ENCODE assay signal across 2 cellular contexts in the genomic region with DNA sequence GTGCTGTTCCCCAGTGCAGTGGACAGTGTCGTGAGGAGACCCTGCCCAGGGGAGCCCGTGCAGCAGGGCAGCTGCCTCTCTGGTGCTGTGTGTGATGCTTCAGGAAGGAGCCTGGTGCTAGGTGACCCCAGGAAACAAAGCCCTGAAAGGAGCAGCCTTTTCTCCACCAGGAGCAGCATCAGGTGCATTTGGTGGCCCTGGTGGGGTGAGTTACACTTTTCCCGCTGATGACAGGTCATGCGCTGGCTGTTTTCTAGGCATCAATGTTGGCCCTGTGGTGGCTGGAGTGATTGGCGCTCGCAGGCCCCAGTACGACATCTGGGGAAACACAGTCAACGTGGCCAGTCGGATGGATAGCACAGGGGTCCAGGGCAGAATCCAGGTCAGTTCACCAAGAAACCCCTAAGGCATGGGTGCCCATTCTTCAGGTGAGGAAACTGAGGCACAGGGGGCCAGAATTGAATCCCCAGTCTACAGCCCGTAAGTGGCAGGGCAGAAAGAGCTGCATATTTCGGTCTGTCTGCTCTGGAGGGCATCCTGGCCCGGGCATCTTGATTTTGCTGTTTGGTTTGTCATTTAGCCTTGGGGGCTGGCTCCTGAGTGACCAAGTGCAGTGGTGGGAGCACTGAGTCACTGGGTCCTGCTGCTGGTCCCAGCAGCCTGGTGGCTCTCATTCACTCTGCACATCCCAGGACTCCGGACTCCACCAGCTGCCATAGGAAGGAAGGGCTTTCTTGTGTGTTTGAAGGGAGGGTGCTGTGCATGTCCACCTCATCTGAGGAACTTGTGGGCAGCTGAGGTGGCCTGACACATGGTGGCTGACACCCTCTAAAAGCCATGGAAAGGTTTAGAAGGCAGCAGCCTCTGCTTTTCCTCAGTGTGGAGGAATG.
TF ChIP-seq lines count a peak whose summit lies in the region.

No MANE protein-coding gene starts in this region.

TF ChIP-seq in SK-N-SH, 30 proteins besides CTCF, POLR2A, EP300 and RAD21 (continued from another document):
- TF ChIP-seq, protein P1, sequence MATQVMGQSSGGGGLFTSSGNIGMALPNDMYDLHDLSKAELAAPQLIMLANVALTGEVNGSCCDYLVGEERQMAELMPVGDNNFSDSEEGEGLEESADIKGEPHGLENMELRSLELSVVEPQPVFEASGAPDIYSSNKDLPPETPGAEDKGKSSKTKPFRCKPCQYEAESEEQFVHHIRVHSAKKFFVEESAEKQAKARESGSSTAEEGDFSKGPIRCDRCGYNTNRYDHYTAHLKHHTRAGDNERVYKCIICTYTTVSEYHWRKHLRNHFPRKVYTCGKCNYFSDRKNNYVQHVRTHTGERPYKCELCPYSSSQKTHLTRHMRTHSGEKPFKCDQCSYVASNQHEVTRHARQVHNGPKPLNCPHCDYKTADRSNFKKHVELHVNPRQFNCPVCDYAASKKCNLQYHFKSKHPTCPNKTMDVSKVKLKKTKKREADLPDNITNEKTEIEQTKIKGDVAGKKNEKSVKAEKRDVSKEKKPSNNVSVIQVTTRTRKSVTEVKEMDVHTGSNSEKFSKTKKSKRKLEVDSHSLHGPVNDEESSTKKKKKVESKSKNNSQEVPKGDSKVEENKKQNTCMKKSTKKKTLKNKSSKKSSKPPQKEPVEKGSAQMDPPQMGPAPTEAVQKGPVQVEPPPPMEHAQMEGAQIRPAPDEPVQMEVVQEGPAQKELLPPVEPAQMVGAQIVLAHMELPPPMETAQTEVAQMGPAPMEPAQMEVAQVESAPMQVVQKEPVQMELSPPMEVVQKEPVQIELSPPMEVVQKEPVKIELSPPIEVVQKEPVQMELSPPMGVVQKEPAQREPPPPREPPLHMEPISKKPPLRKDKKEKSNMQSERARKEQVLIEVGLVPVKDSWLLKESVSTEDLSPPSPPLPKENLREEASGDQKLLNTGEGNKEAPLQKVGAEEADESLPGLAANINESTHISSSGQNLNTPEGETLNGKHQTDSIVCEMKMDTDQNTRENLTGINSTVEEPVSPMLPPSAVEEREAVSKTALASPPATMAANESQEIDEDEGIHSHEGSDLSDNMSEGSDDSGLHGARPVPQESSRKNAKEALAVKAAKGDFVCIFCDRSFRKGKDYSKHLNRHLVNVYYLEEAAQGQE (IDR thresholded peaks at IDR 0.05; ENCODE audit: low read depth, low read length), result no peak
- TF ChIP-seq RXRA (IDR thresholded peaks at IDR 0.05; ENCODE audit: borderline replicate concordance, low read depth) (no peak), GATA2 (CRISPR knock-in tag; IDR thresholded peaks at IDR 0.05) (no peak), EZH2phosphoT487 (IDR thresholded peaks at IDR 0.05; ENCODE audit: borderline replicate concordance, low read depth) (no peak), TAF1 (IDR thresholded peaks at IDR 0.05; ENCODE audit: borderline replicate concordance, low read depth, low read length) (no peak)
- TF ChIP-seq, protein P2, sequence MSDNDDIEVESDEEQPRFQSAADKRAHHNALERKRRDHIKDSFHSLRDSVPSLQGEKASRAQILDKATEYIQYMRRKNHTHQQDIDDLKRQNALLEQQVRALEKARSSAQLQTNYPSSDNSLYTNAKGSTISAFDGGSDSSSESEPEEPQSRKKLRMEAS (IDR thresholded peaks at IDR 0.05; ENCODE audit: low read depth), result no peak
- TF ChIP-seq, protein P3, sequence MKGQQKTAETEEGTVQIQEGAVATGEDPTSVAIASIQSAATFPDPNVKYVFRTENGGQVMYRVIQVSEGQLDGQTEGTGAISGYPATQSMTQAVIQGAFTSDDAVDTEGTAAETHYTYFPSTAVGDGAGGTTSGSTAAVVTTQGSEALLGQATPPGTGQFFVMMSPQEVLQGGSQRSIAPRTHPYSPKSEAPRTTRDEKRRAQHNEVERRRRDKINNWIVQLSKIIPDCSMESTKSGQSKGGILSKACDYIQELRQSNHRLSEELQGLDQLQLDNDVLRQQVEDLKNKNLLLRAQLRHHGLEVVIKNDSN (IDR thresholded peaks at IDR 0.05; ENCODE audit: borderline replicate concordance, low read depth), result no peak
- TF ChIP-seq, protein P4, sequence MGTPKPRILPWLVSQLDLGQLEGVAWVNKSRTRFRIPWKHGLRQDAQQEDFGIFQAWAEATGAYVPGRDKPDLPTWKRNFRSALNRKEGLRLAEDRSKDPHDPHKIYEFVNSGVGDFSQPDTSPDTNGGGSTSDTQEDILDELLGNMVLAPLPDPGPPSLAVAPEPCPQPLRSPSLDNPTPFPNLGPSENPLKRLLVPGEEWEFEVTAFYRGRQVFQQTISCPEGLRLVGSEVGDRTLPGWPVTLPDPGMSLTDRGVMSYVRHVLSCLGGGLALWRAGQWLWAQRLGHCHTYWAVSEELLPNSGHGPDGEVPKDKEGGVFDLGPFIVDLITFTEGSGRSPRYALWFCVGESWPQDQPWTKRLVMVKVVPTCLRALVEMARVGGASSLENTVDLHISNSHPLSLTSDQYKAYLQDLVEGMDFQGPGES (IDR thresholded peaks at IDR 0.05; ENCODE audit: low read depth, low read length), result no peak

TF ChIP-seq in SK-N-SH treated with all-trans-retinoic acid at 6 μM for 48 hours, 23 proteins besides CTCF, POLR2A, EP300 and RAD21 (continued from another document):
- TF ChIP-seq, protein P5, sequence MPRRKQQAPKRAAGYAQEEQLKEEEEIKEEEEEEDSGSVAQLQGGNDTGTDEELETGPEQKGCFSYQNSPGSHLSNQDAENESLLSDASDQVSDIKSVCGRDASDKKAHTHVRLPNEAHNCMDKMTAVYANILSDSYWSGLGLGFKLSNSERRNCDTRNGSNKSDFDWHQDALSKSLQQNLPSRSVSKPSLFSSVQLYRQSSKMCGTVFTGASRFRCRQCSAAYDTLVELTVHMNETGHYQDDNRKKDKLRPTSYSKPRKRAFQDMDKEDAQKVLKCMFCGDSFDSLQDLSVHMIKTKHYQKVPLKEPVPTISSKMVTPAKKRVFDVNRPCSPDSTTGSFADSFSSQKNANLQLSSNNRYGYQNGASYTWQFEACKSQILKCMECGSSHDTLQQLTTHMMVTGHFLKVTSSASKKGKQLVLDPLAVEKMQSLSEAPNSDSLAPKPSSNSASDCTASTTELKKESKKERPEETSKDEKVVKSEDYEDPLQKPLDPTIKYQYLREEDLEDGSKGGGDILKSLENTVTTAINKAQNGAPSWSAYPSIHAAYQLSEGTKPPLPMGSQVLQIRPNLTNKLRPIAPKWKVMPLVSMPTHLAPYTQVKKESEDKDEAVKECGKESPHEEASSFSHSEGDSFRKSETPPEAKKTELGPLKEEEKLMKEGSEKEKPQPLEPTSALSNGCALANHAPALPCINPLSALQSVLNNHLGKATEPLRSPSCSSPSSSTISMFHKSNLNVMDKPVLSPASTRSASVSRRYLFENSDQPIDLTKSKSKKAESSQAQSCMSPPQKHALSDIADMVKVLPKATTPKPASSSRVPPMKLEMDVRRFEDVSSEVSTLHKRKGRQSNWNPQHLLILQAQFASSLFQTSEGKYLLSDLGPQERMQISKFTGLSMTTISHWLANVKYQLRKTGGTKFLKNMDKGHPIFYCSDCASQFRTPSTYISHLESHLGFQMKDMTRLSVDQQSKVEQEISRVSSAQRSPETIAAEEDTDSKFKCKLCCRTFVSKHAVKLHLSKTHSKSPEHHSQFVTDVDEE (CRISPR knock-in tag; IDR thresholded peaks at IDR 0.05), result no peak
- TF ChIP-seq TOX (CRISPR knock-in tag; IDR thresholded peaks at IDR 0.05; ENCODE audit: borderline replicate concordance) (no peak), ARNTL (CRISPR knock-in tag; IDR thresholded peaks at IDR 0.05; ENCODE audit: borderline replicate concordance, low read depth) (no peak), ZC3H10 (CRISPR knock-in tag; IDR thresholded peaks at IDR 0.05) (no peak), ZFP3 (CRISPR knock-in tag; IDR thresholded peaks at IDR 0.05) (no peak), ZNF8 (CRISPR knock-in tag; IDR thresholded peaks at IDR 0.05) (no peak), CSDC2 (CRISPR knock-in tag; IDR thresholded peaks at IDR 0.05) (no peak), SNAI2 (CRISPR knock-in tag; IDR thresholded peaks at IDR 0.05) (no peak), ISL1 (CRISPR knock-in tag; IDR thresholded peaks at IDR 0.05) (no peak), TCF4 (CRISPR knock-in tag; IDR thresholded peaks at IDR 0.05; ENCODE audit: borderline replicate concordance) (no peak), GLIS3 (CRISPR knock-in tag; IDR thresholded peaks at IDR 0.05) (no peak), RARB (CRISPR knock-in tag; IDR thresholded peaks at IDR 0.05) (no peak), ESRRG (CRISPR knock-in tag; IDR thresholded peaks at IDR 0.05) (no peak), PPARA (CRISPR knock-in tag; IDR thresholded peaks at IDR 0.05; ENCODE audit: borderline replicate concordance) (no peak), ZNF565 (CRISPR knock-in tag; conservative IDR thresholded peaks at IDR 0.05; ENCODE audit: low read depth) (no peak)
- TF ChIP-seq, protein P6, sequence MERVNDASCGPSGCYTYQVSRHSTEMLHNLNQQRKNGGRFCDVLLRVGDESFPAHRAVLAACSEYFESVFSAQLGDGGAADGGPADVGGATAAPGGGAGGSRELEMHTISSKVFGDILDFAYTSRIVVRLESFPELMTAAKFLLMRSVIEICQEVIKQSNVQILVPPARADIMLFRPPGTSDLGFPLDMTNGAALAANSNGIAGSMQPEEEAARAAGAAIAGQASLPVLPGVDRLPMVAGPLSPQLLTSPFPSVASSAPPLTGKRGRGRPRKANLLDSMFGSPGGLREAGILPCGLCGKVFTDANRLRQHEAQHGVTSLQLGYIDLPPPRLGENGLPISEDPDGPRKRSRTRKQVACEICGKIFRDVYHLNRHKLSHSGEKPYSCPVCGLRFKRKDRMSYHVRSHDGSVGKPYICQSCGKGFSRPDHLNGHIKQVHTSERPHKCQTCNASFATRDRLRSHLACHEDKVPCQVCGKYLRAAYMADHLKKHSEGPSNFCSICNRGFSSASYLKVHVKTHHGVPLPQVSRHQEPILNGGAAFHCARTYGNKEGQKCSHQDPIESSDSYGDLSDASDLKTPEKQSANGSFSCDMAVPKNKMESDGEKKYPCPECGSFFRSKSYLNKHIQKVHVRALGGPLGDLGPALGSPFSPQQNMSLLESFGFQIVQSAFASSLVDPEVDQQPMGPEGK (CRISPR knock-in tag; IDR thresholded peaks at IDR 0.05; ENCODE audit: borderline replicate concordance), result no peak
- TF ChIP-seq, protein P7, sequence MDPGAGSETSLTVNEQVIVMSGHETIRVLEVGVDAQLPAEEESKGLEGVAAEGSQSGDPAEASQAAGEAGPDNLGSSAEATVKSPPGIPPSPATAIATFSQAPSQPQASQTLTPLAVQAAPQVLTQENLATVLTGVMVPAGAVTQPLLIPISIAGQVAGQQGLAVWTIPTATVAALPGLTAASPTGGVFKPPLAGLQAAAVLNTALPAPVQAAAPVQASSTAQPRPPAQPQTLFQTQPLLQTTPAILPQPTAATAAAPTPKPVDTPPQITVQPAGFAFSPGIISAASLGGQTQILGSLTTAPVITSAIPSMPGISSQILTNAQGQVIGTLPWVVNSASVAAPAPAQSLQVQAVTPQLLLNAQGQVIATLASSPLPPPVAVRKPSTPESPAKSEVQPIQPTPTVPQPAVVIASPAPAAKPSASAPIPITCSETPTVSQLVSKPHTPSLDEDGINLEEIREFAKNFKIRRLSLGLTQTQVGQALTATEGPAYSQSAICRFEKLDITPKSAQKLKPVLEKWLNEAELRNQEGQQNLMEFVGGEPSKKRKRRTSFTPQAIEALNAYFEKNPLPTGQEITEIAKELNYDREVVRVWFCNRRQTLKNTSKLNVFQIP (CRISPR knock-in tag; IDR thresholded peaks at IDR 0.05; ENCODE audit: borderline replicate concordance, low read depth), result no peak
TF ChIP-seq in SK-N-SH treated with all-trans-retinoic acid at 6 μM for 48 hours: peak in this region for 0.
